2 cellular contexts compared by ENCODE assay signal in the genomic region with DNA sequence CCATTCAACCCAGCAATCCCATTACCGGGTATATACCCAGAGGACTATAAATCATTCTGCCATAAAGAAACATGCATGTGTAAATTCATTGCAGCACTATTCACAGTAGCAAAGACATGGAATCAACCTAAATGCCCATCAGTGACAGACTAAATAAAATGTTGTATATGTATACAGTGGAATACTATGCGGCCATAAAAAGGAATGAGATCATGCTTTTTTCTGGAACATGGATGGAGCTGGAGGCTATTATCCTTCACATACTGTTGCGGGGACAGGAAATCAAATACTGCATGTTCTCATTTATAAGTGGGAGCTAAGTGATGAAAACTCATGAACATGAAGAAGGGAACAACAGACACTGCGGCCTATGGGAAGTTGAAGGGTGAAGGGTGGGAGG.
TF ChIP-seq lines count a peak whose summit lies in the region.

No MANE protein-coding gene starts in this region.

TF ChIP-seq in HEK293, 187 proteins besides CTCF, POLR2A, EP300 and RAD21 (continued from another document):
- TF ChIP-seq ZBTB8A (tag by site-specific recombination; IDR thresholded peaks at IDR 0.05) (no peak), ZNF610 (tag by site-specific recombination; IDR thresholded peaks at IDR 0.05; ENCODE audit: borderline replicate concordance) (no peak), ZNF146 (tag by site-specific recombination; IDR thresholded peaks at IDR 0.05) (peak; percentile 56; the same call in 1 of the 2 replicates)
TF ChIP-seq in HEK293: peak in this region for 1.

TF ChIP-seq in H1, 55 proteins besides CTCF, POLR2A, EP300 and RAD21:
- TF ChIP-seq, protein P1, sequence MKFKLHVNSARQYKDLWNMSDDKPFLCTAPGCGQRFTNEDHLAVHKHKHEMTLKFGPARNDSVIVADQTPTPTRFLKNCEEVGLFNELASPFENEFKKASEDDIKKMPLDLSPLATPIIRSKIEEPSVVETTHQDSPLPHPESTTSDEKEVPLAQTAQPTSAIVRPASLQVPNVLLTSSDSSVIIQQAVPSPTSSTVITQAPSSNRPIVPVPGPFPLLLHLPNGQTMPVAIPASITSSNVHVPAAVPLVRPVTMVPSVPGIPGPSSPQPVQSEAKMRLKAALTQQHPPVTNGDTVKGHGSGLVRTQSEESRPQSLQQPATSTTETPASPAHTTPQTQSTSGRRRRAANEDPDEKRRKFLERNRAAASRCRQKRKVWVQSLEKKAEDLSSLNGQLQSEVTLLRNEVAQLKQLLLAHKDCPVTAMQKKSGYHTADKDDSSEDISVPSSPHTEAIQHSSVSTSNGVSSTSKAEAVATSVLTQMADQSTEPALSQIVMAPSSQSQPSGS (IDR thresholded peaks at IDR 0.05; ENCODE audit: low read length): no peak
- 0 out of 2 replicates have a peak, but pooled peaks have one; percentile 13 for TF ChIP-seq KDM1A (IDR thresholded peaks at IDR 0.05; ENCODE audit: borderline replicate concordance, low read length)
